ENCODE assay signal across 1 cellular context in genomic region chr5:33877483-33877882, GRCh38.
TF ChIP-seq lines count a peak whose summit lies in the region.

No MANE protein-coding gene starts in this region.

TF ChIP-seq in IMR-90, 13 proteins besides CTCF, POLR2A, EP300 and RAD21:
- TF ChIP-seq FOS (IDR thresholded peaks at IDR 0.05; ENCODE audit: low read depth, low read length) (no peak), MAFK (IDR thresholded peaks at IDR 0.05; ENCODE audit: low read depth, low read length) (no peak), CHD1 (IDR thresholded peaks at IDR 0.05; ENCODE audit: low read depth, low read length) (no peak), SMC3 (IDR thresholded peaks at IDR 0.05; ENCODE audit: low read depth, low read length) (no peak), USF2 (IDR thresholded peaks at IDR 0.05; ENCODE audit: low read depth, low read length) (no peak), RCOR1 (IDR thresholded peaks at IDR 0.05; ENCODE audit: insufficient replicate concordance, low read length) (no peak), MAZ (IDR thresholded peaks at IDR 0.05; ENCODE audit: borderline replicate concordance, low read depth, low read length) (no peak), CEBPB (IDR thresholded peaks at IDR 0.05; ENCODE audit: low read depth, low read length) (no peak)
